Comparison of ENCODE assay signal across 9 cellular contexts in the genomic region with DNA sequence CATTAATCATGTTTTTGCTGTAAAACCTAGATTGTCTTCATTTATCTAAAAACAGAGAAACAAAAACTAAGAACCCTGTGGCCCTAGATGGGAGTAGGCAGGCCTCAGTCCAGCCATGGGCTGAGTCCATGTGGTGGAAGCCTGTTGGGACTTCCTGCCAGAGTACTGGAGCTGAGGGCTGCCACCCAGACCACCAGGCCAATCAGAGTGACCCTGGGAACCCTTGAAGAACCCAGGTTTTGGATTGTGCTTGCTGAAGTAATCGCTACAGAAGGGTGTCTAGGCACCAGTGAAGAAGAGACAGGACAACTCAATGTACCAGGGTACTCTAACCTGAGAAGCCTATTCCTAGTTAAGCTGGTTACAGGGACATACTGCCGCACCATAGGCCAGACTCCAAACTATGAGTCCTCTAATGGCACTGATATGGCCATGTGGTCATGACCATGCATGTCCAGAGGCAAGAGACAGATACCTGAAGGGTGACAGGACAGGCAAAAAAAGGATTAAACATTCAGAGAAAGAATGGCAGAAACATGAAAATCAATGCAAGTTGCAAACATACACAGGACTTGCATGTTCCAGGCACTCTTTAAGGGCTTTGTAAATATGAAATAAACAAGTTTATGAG. TPM values are rescaled to one million over a fixed set of nuclear protein-coding genes. Genes with fewer than 3 reads are reported as not detected.
DNase-seq lines count a peak whose midpoint lies in the region; ATAC-seq, FAIRE-seq and TF ChIP-seq lines count a peak whose summit lies in the region.
"Had no signal": no experiment of that assay in that cellular context is flagged by ENCODE, and none has a peak within 500 bp of the region (broad histone marks: within the 10 kb centered on the region; RNA-seq: fewer than 3 reads in every experiment).

No MANE protein-coding gene starts in this region.

- TF ChIP-seq POLR2A in Peyer's patch (IDR thresholded peaks at IDR 0.05), result no peak

- no peak for FAIRE-seq in D721Med (lab: Jason Lieb, UNC)

- H3K9me3 Mint-ChIP-seq in CD4-positive, alpha-beta T cell, result no peaks in the 10 kb centered on the region

- H3K18ac ChIP-seq in trophoblast cell (ENCODE audit: low read length), result no peak overlapping the region

- peak overlapping the region; percentile 68 for H3K27ac Mint-ChIP-seq in CD4-positive, alpha-beta T cell

- no peaks in the 10 kb centered on the region for H3K9me3 ChIP-seq in CD4-positive, alpha-beta T cell (ENCODE audit: control insufficient read depth, low read length)
- H3K9me3 ChIP-seq in Peyer's patch, result no peaks in the 10 kb centered on the region
- no peaks in the 10 kb centered on the region for H3K9me3 ChIP-seq in esophagus (ENCODE audit: control insufficient read depth in 2 of 2, insufficient read depth in 1 of 2, low read depth in 1 of 2, low read length in 1 of 2)
- no peaks in the 10 kb centered on the region for H3K9me3 ChIP-seq in trophoblast cell (ENCODE audit: insufficient read depth, low read depth, low read length)

- H3K27me3 ChIP-seq in CD4-positive, alpha-beta T cell (ENCODE audit: control insufficient read depth, insufficient read depth, low read length), result no peaks in the 10 kb centered on the region
- H3K27me3 ChIP-seq in Peyer's patch, result no peaks in the 10 kb centered on the region
- H3K27me3 ChIP-seq in esophagus (ENCODE audit: control insufficient read depth in 1 of 2, insufficient read depth in 2 of 2, low read length in 2 of 2), result no peaks in the 10 kb centered on the region
- H3K27me3 ChIP-seq in trophoblast cell (ENCODE audit: insufficient read depth, low read length), result no peaks in the 10 kb centered on the region

- peaks cover 0 to 30% (median 14%) of the 10 kb centered on the region in 4 donors for H3K4me1 ChIP-seq in Peyer's patch
- H3K4me1 ChIP-seq in esophagus (ENCODE audit: control insufficient read depth in 2 of 2, insufficient read depth in 2 of 2, low read length in 1 of 2), result peaks cover 11 to 24% of the 10 kb centered on the region in 2 donors
- H3K4me1 ChIP-seq in trophoblast cell (ENCODE audit: control insufficient read depth in 1 of 2, insufficient read depth in 2 of 2, low read length in 2 of 2), result peaks cover 28 to 38% of the 10 kb centered on the region in 2 experiments

- H2AK5ac ChIP-seq in trophoblast cell (ENCODE audit: low read length), result no peak overlapping the region

- H3K27ac ChIP-seq in CD4-positive, alpha-beta T cell (ENCODE audit: low read depth, low read length), result no peak overlapping the region
- peak overlapping the region; percentile 4 to 93 (median 76) for H3K27ac ChIP-seq in Peyer's patch
- peak overlapping the region; percentile 94 to 98 for H3K27ac ChIP-seq in esophagus (ENCODE audit: low read depth in 2 of 2, low read length in 1 of 2)
- H3K27ac ChIP-seq in trophoblast cell (ENCODE audit: low read depth, low read length), result peak overlapping the region; percentile 14

- intact Hi-C loops in CD4-positive, alpha-beta T cell (cut with DNase I, micrococcal nuclease), result loop anchor here in 1 of 2 experiments (10.0 kb wide), 1 partner anchor 86 kb away; the partner anchor contains the start of genes SCN11A and WDR48

- H3K14ac ChIP-seq in trophoblast cell (ENCODE audit: low read length), result no peak overlapping the region

- H3K9ac ChIP-seq in trophoblast cell (ENCODE audit: low read length), result no peak overlapping the region

- H3K36me3 Mint-ChIP-seq in CD4-positive, alpha-beta T cell (ENCODE audit: low read depth), result peaks cover 65% of the 10 kb centered on the region

- H3K4me1 Mint-ChIP-seq in CD4-positive, alpha-beta T cell (ENCODE audit: low read depth), result peaks cover 32% of the 10 kb centered on the region

- no peak overlapping the region for H3K4ac ChIP-seq in trophoblast cell (ENCODE audit: low read depth, low read length)

- CTCF ChIA-PET in CD4-positive, alpha-beta T cell (lab: Charles Lee), result interaction anchor here (1.3 kb wide), 1 partner anchor 9 kb away, joined by 3 read pairs; no protein-coding TSS in a partner anchor

- H2BK120ac ChIP-seq in trophoblast cell (ENCODE audit: insufficient read depth, low read length, poor library complexity), result no peak overlapping the region

- no peak overlapping the region for H4K12ac ChIP-seq in trophoblast cell (ENCODE audit: low read depth, low read length)

- 78 to 88% methylated on average over 2 of the region's 2 CpGs for WGBS in esophagus, 2 donors
- no CpG with 5 or more reads among the region's 2 CpGs for WGBS in trophoblast cell (ENCODE audit: extremely low coverage, insufficient coverage, insufficient read length)

- peak overlapping the region; percentile 52 for H3K4me3 Mint-ChIP-seq in CD4-positive, alpha-beta T cell

- TF ChIP-seq CTCF in CD4-positive, alpha-beta T cell (IDR thresholded peaks at IDR 0.05), result no peak
- TF ChIP-seq CTCF in Peyer's patch (IDR thresholded peaks at IDR 0.05) (no peak), D721Med (IDR thresholded peaks at IDR 0.05; ENCODE audit: insufficient read depth, missing control alignments) (no peak)

- no peak overlapping the region for H3K23ac ChIP-seq in trophoblast cell (ENCODE audit: low read length)

- H3K27me3 Mint-ChIP-seq in CD4-positive, alpha-beta T cell, result no peaks in the 10 kb centered on the region

- H2BK12ac ChIP-seq in trophoblast cell (ENCODE audit: low read length), result no peak overlapping the region

- H3K36me3 ChIP-seq in Peyer's patch (peaks cover 0 to 43% (median 0%) of the 10 kb centered on the region in 3 donors), esophagus (ENCODE audit: control insufficient read depth in 2 of 2, insufficient read depth in 2 of 2, low read length in 1 of 2) (peaks cover 11 to 40% of the 10 kb centered on the region in 2 donors), trophoblast cell (ENCODE audit: control insufficient read depth in 1 of 2, insufficient read depth in 2 of 2, low read length in 2 of 2) (peaks cover 51 to 58% of the 10 kb centered on the region in 2 experiments)

- no peak overlapping the region for H2AFZ ChIP-seq in trophoblast cell (ENCODE audit: insufficient read depth, low read length, poor library complexity)

- no peak for DNase-seq in CD4-positive, alpha-beta T cell
- peak in 1 of 3 donors; percentile 38 for DNase-seq in Peyer's patch
- DNase-seq in trophoblast cell, result peak in 1 of 2 donors; percentile 62
- DNase-seq in D721Med (ENCODE audit: insufficient read length, low spot score), result no peak
- DNase-seq in stimulated activated CD8-positive, alpha-beta memory T cell treated with anti-CD3 and anti-CD28 coated beads, Interleukin-4, amount 100 ng/mL, for 48 hours, result no peak
- DNase-seq: NCI-H524 treated with DMSO at 0.1 percent for 48 hours had no signal

- H3K79me1 ChIP-seq in trophoblast cell (ENCODE audit: low read length), result peaks cover 4% of the 10 kb centered on the region

- no peak overlapping the region for H2BK5ac ChIP-seq in trophoblast cell (ENCODE audit: low read depth, low read length, poor library complexity)

- POLR2A ChIA-PET in CD4-positive, alpha-beta T cell (lab: Charles Lee), result interaction anchor here (1.4 kb wide), 1 partner anchor 9 kb away, joined by 3 read pairs; no protein-coding TSS in a partner anchor

- no peak overlapping the region for H4K8ac ChIP-seq in trophoblast cell (ENCODE audit: low read depth, low read length)

- no peak overlapping the region for H4K91ac ChIP-seq in trophoblast cell (ENCODE audit: low read depth, low read length)

- no peak overlapping the region for H3K4me2 ChIP-seq in trophoblast cell (ENCODE audit: low read length)

- H3K4me3 ChIP-seq in Peyer's patch, result no peak overlapping the region
- H3K4me3 ChIP-seq in esophagus (ENCODE audit: low read depth in 1 of 2, low read length in 2 of 2), result no peak overlapping the region
- no peak overlapping the region for H3K4me3 ChIP-seq in trophoblast cell (ENCODE audit: low read depth, low read length)

- peaks cover 2% of the 10 kb centered on the region for H3K79me2 ChIP-seq in trophoblast cell (ENCODE audit: control insufficient read depth, insufficient read depth, low read length, poor library complexity)

- ATAC-seq in CD4-positive, alpha-beta T cell (ENCODE audit: poor library complexity), result no peak
- ATAC-seq in GM18870 (IDR thresholded peaks at IDR 0.05; ENCODE audit: unreplicated experiment), result no peak
- no peak for ATAC-seq in HG02973 (IDR thresholded peaks at IDR 0.05; ENCODE audit: unreplicated experiment)

RNA-seq across cellular contexts. Expression of gene CSRNP1, which starts 12.9 kb away (rescaled TPM):
- total RNA-seq in CD4-positive, alpha-beta T cell, result 100 to 1,000 TPM; 357 to 368 TPM
- 10 to 100 TPM; 19.0 to 40.5 (median 29.4) TPM for total RNA-seq in Peyer's patch
- polyA plus RNA-seq in esophagus, result 10 to 100 TPM; 16.8 to 21.4 TPM
- 35.6 and 35.8 TPM in 2 replicates for polyA plus RNA-seq in trophoblast cell (2013)

RNA-seq across cellular contexts. Expression of gene TTC21A, which starts 33.0 kb away (rescaled TPM):
- total RNA-seq in CD4-positive, alpha-beta T cell, result 1 to 10 TPM; 4.1 to 5.2 TPM
- total RNA-seq in Peyer's patch, result 10 to 100 TPM in 2 of 4 donors, 1 to 10 TPM in 2; 8.4 to 41.3 (median 19.1) TPM
- polyA plus RNA-seq in esophagus, result 1 to 10 TPM; 1.8 to 5.6 TPM
- polyA plus RNA-seq in trophoblast cell (2013), result 1.8 and 2.1 TPM in 2 replicates

RNA-seq across cellular contexts. Expression of gene GORASP1, which starts 33.0 kb away (rescaled TPM):
- total RNA-seq in CD4-positive, alpha-beta T cell, result 10 to 100 TPM; 29.1 to 31.5 TPM
- total RNA-seq in Peyer's patch, result 100 to 1,000 TPM in 3 of 4 donors, 10 to 100 TPM in 1; 85.8 to 145 (median 128) TPM
- 10 to 100 TPM; 30.9 to 32.0 TPM for polyA plus RNA-seq in esophagus
- polyA plus RNA-seq in trophoblast cell (2013), result 19.6 and 19.9 TPM in 2 replicates

RNA-seq across cellular contexts. Expression of gene XIRP1, which starts 51.9 kb away (rescaled TPM):
- not detected for total RNA-seq in CD4-positive, alpha-beta T cell
- total RNA-seq in Peyer's patch, result under 1 TPM in 1 of 4 donors, not detected in 3; 0.76 TPM
- polyA plus RNA-seq in esophagus, result under 1 TPM; 0.07 to 0.10 TPM
- polyA plus RNA-seq in trophoblast cell (2013), result 0.05 and 0.07 TPM in 2 replicates

Comparison
In these comparisons a context has a peak if more than half of its experiments do, and no peak if none do; other contexts are left out.
1. RNA of gene CSRNP1, which starts 12.9 kb away (total RNA-seq): 357 to 368 TPM in CD4-positive, alpha-beta T cell; 19.0 to 40.5 TPM in Peyer's patch; every median in the first group is over 4 times any median in the second.